ENCODE assay signal across 8 cellular contexts in genomic region chr14:23286904-23287479, GRCh38. TPM values are rescaled to one million over a fixed set of nuclear protein-coding genes. Genes with fewer than 3 reads are reported as not detected.
DNase-seq lines count a peak whose midpoint lies in the region; ATAC-seq and TF ChIP-seq lines count a peak whose summit lies in the region.

No MANE protein-coding gene starts in this region.

- peaks cover 31% of the 10 kb centered on the region for H3K36me3 Mint-ChIP-seq in activated T-cell treated with anti-CD3 and anti-CD28 coated beads, Interleukin-2, amount 50 U/mL, for 24 hours (ENCODE audit: low read depth)

- H3K4me1 ChIP-seq in liver (ENCODE audit: control insufficient read depth in 4 of 4, insufficient read depth in 4 of 4, low read length in 3 of 4): peaks cover 5 to 17% (median 16%) of the 10 kb centered on the region in 4 donors
- peaks cover 0 to 27% (median 9%) of the 10 kb centered on the region in 4 donors for H3K4me1 ChIP-seq in tibial nerve

- H3K27ac Mint-ChIP-seq in activated T-cell treated with anti-CD3 and anti-CD28 coated beads, Interleukin-2, amount 50 U/mL, for 24 hours: peak overlapping the region; percentile 94

- H3K4me3 ChIP-seq in liver (ENCODE audit: low read depth in 1 of 3, low read length in 3 of 3) (peak overlapping the region; percentile 68 to 92 (median 74)), tibial nerve (peak overlapping the region; percentile 60 to 98 (median 94))

- ATAC-seq in GM21737 (IDR thresholded peaks at IDR 0.05; ENCODE audit: unreplicated experiment): no peak

- TF ChIP-seq CTCF in liver (IDR thresholded peaks at IDR 0.05; ENCODE audit: low read depth, low read length, missing input control) (no peak), tibial nerve (IDR thresholded peaks at IDR 0.05) (no peak)

- no peak for TF ChIP-seq EP300 in tibial nerve (IDR thresholded peaks at IDR 0.05)

- peak overlapping the region; percentile 94 to 97 for H3K9ac ChIP-seq in liver (ENCODE audit: low read depth in 1 of 2, low read length in 2 of 2)

- H3K36me3 ChIP-seq in liver (ENCODE audit: control insufficient read depth in 4 of 4, insufficient read depth in 3 of 4, low read depth in 1 of 4, low read length in 3 of 4): no peaks in the 10 kb centered on the region
- no peaks in the 10 kb centered on the region for H3K36me3 ChIP-seq in tibial nerve

- no peak for TF ChIP-seq POLR2A in tibial nerve (IDR thresholded peaks at IDR 0.05)

- H3K27ac ChIP-seq in angular gyrus (ENCODE audit: low read depth, low read length): peak overlapping the region; percentile 94
- peak overlapping the region; percentile 93 to 98 for H3K27ac ChIP-seq in liver (ENCODE audit: low read depth in 1 of 2, low read length in 2 of 2)
- H3K27ac ChIP-seq in tibial nerve: peak overlapping the region; percentile 95 to 98 (median 97)

- 60% methylated on average over 6 of the region's 6 CpGs for WGBS in liver
- 55 to 57% methylated on average over 6 of the region's 6 CpGs for WGBS in tibial nerve, 2 donors

- no peak for TF ChIP-seq RAD21 in liver (IDR thresholded peaks at IDR 0.05)

- no peaks in the 10 kb centered on the region for H3K9me3 Mint-ChIP-seq in activated T-cell treated with anti-CD3 and anti-CD28 coated beads, Interleukin-2, amount 50 U/mL, for 24 hours

- DNase-seq in activated T-cell treated with anti-CD3 and anti-CD28 coated beads, Interleukin-2, amount 50 U/mL, for 24 hours: no peak
- no peak for DNase-seq in activated T-cell treated with anti-CD3 and anti-CD28 coated beads, Interleukin-2, amount 50 U/mL, for 48 hours
- DNase-seq in tibial nerve (ENCODE audit: low spot score in 2 of 2): no peak
- no peak for DNase-seq in cerebellum (ENCODE audit: low spot score)
- no peak for DNase-seq in hepatic stellate cell (ENCODE audit: low spot score)

- H3K9me3 ChIP-seq in liver (ENCODE audit: control insufficient read depth in 4 of 4, low read length in 3 of 4): no peaks in the 10 kb centered on the region
- H3K9me3 ChIP-seq in tibial nerve: no peaks in the 10 kb centered on the region

- H3K4me1 Mint-ChIP-seq in activated T-cell treated with anti-CD3 and anti-CD28 coated beads, Interleukin-2, amount 50 U/mL, for 24 hours (ENCODE audit: low read depth): peaks cover 30% of the 10 kb centered on the region

- H3K4me3 Mint-ChIP-seq in activated T-cell treated with anti-CD3 and anti-CD28 coated beads, Interleukin-2, amount 50 U/mL, for 24 hours: peak overlapping the region; percentile 92

- H3K27me3 ChIP-seq in liver (ENCODE audit: control insufficient read depth in 4 of 4, insufficient read depth in 4 of 4, low read length in 3 of 4) (no peaks in the 10 kb centered on the region), tibial nerve (no peaks in the 10 kb centered on the region)

- H3K27me3 Mint-ChIP-seq in activated T-cell treated with anti-CD3 and anti-CD28 coated beads, Interleukin-2, amount 50 U/mL, for 24 hours: no peaks in the 10 kb centered on the region

TF ChIP-seq in liver, 16 proteins besides CTCF, POLR2A, EP300 and RAD21:
- TF ChIP-seq, protein P1, sequence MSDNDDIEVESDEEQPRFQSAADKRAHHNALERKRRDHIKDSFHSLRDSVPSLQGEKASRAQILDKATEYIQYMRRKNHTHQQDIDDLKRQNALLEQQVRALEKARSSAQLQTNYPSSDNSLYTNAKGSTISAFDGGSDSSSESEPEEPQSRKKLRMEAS (IDR thresholded peaks at IDR 0.05): no peak
- TF ChIP-seq FOXA1 (IDR thresholded peaks at IDR 0.05) (no peak), YY1 (IDR thresholded peaks at IDR 0.05) (no peak), JUND (IDR thresholded peaks at IDR 0.05) (no peak), EGR1 (IDR thresholded peaks at IDR 0.05; ENCODE audit: low read depth in 2 of 2) (no peak), SP1 (IDR thresholded peaks at IDR 0.05) (no peak), HNF4A (conservative IDR thresholded peaks at IDR 0.05) (no peak), GABPA (IDR thresholded peaks at IDR 0.05 in 1 of 2, conservative IDR thresholded peaks at IDR 0.05 in 1 of 2) (no peak), NR2F2 (IDR thresholded peaks at IDR 0.05) (no peak), HNF4G (IDR thresholded peaks at IDR 0.05) (no peak), TAF1 (conservative IDR thresholded peaks at IDR 0.05) (no peak), ZBTB33 (IDR thresholded peaks at IDR 0.05) (no peak), ATF3 (IDR thresholded peaks at IDR 0.05) (no peak), RXRA (IDR thresholded peaks at IDR 0.05) (no peak), FOXA2 (IDR thresholded peaks at IDR 0.05) (no peak)
- TF ChIP-seq, protein P2, sequence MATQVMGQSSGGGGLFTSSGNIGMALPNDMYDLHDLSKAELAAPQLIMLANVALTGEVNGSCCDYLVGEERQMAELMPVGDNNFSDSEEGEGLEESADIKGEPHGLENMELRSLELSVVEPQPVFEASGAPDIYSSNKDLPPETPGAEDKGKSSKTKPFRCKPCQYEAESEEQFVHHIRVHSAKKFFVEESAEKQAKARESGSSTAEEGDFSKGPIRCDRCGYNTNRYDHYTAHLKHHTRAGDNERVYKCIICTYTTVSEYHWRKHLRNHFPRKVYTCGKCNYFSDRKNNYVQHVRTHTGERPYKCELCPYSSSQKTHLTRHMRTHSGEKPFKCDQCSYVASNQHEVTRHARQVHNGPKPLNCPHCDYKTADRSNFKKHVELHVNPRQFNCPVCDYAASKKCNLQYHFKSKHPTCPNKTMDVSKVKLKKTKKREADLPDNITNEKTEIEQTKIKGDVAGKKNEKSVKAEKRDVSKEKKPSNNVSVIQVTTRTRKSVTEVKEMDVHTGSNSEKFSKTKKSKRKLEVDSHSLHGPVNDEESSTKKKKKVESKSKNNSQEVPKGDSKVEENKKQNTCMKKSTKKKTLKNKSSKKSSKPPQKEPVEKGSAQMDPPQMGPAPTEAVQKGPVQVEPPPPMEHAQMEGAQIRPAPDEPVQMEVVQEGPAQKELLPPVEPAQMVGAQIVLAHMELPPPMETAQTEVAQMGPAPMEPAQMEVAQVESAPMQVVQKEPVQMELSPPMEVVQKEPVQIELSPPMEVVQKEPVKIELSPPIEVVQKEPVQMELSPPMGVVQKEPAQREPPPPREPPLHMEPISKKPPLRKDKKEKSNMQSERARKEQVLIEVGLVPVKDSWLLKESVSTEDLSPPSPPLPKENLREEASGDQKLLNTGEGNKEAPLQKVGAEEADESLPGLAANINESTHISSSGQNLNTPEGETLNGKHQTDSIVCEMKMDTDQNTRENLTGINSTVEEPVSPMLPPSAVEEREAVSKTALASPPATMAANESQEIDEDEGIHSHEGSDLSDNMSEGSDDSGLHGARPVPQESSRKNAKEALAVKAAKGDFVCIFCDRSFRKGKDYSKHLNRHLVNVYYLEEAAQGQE (IDR thresholded peaks at IDR 0.05): no peak
TF ChIP-seq in liver: peak in this region for 0.

RNA-seq across cellular contexts. Expression of gene HOMEZ, which starts 1.1 kb away (rescaled TPM):
- total RNA-seq in liver (1 to 10 TPM; 3.4 to 3.5 TPM), tibial nerve (10 to 100 TPM in 2 of 4 donors, 1 to 10 TPM in 2; 7.5 to 35.2 (median 10.2) TPM), cerebellum (4.4 TPM)
- 1 to 10 TPM; 2.8 to 3.3 TPM for polyA plus RNA-seq in liver

RNA-seq across cellular contexts. Expression of gene PPP1R3E, which starts 15.7 kb away (rescaled TPM):
- total RNA-seq in liver (1 to 10 TPM; 2.5 to 4.7 TPM), tibial nerve (10 to 100 TPM; 15.0 to 29.1 (median 19.2) TPM), cerebellum (11.3 TPM)
- polyA plus RNA-seq in liver: 1 to 10 TPM; 3.0 to 4.1 TPM

RNA-seq across cellular contexts. Expression of gene BCL2L2, which starts 19.6 kb away (rescaled TPM):
- total RNA-seq in liver (10 to 100 TPM; 10.9 to 28.0 TPM), tibial nerve (10 to 100 TPM; 49.8 to 87.3 (median 56.5) TPM), cerebellum (17.2 TPM)
- 10 to 100 TPM in 1 of 2 donors, 1 to 10 TPM in 1; 4.7 to 14.5 TPM for polyA plus RNA-seq in liver

RNA-seq across cellular contexts. Expression of gene PABPN1, which starts 34.3 kb away (rescaled TPM):
- 10 to 100 TPM; 54.0 to 59.6 TPM for total RNA-seq in liver
- polyA plus RNA-seq in liver: 10 to 100 TPM; 40.9 to 41.9 TPM
- 10 to 100 TPM; 52.1 to 80.8 (median 64.5) TPM for total RNA-seq in tibial nerve
- total RNA-seq in cerebellum: 54.4 TPM

RNA-seq across cellular contexts. Expression of gene RNF212B, which starts 49.3 kb away (rescaled TPM):
- total RNA-seq in liver: under 1 TPM; 0.17 to 0.51 TPM
- under 1 TPM in 1 of 2 donors, not detected in 1; 0.06 TPM for polyA plus RNA-seq in liver
- total RNA-seq in tibial nerve: not detected
- not detected for total RNA-seq in cerebellum
